In the genomic region with DNA sequence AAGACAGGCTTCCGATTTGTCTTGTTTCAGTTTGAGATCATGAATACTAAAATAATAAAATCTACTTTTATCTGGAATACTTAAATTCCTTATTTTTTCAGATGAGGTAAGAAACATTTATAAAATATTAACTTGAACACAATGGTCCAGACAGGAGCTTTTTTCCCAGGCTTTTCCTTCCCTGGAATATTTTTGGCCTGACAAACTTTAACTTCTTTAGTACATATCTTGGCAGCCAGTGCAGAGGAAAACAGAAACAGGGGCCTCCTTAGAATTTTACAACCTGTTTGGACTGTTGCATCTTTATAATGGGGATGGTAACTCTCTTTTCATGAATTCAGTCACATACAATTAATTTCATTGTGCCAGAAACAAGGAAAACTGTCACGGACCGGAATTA, we compare ENCODE assay signal across 24 cellular contexts. TPM values are rescaled to one million over a fixed set of nuclear protein-coding genes. Genes with fewer than 3 reads are reported as not detected.
DNase-seq lines count a peak whose midpoint lies in the region; ATAC-seq, FAIRE-seq and TF ChIP-seq lines count a peak whose summit lies in the region.
"Had no signal": no experiment of that assay in that cellular context is flagged by ENCODE, and none has a peak within 500 bp of the region (broad histone marks: within the 10 kb centered on the region; RNA-seq: fewer than 3 reads in every experiment).

No MANE protein-coding gene starts in this region.

- WGBS in psoas muscle, 3 donors: 70 to 86% (median 76%) methylated on average over 3 of the region's 3 CpGs

- H3K9me3 ChIP-seq in psoas muscle: no peaks in the 10 kb centered on the region
- H3K9me3 ChIP-seq: neutrophil, SK-N-SH had no signal

- no peak overlapping the region for H3K4me3 ChIP-seq in epithelial cell of proximal tubule (ENCODE audit: low read depth, low read length)
- H3K4me3 ChIP-seq in psoas muscle: no peak overlapping the region
- H3K4me3 ChIP-seq: GM12878 had no signal

- H3K4me3 Mint-ChIP-seq in HFFc6: 0 out of 2 replicates have a peak overlapping the region, but pooled peaks have one; percentile 15
- H3K4me3 Mint-ChIP-seq in activated CD4-positive, alpha-beta memory T cell treated with anti-CD3 and anti-CD28 coated beads, Interleukin-2, amount 10 ng/mL, durations not matched to agents 7 days and 5 days: no peak overlapping the region
- H3K4me3 Mint-ChIP-seq: central memory CD8-positive, alpha-beta T cell; memory B cell; T-helper 17 cell had no signal

- CTCF ChIA-PET in activated CD4-positive, alpha-beta memory T cell treated with anti-CD3 and anti-CD28 coated beads, Interleukin-2, amount 10 ng/mL, durations not matched to agents 7 days and 5 days (lab: Charles Lee): no interaction called here

- no peaks in the 10 kb centered on the region for H3K27me3 ChIP-seq in psoas muscle (ENCODE audit: insufficient read depth in 3 of 3, low read length in 2 of 3)

- H3K27ac Mint-ChIP-seq in HFFc6: peak overlapping the region; percentile 96
- no peak overlapping the region for H3K27ac Mint-ChIP-seq in activated CD4-positive, alpha-beta memory T cell treated with anti-CD3 and anti-CD28 coated beads, Interleukin-2, amount 10 ng/mL, durations not matched to agents 7 days and 5 days
- H3K27ac Mint-ChIP-seq: memory B cell, T-helper 17 cell had no signal

- H3K4me1 Mint-ChIP-seq in HFFc6 (ENCODE audit: low read depth): peaks cover 75% of the 10 kb centered on the region
- no peaks in the 10 kb centered on the region for H3K4me1 Mint-ChIP-seq in activated CD4-positive, alpha-beta memory T cell treated with anti-CD3 and anti-CD28 coated beads, Interleukin-2, amount 10 ng/mL, durations not matched to agents 7 days and 5 days
- H3K4me1 Mint-ChIP-seq: central memory CD8-positive, alpha-beta T cell; memory B cell; T-helper 17 cell had no signal

- no peak for ATAC-seq in psoas muscle
- ATAC-seq: GM12878, left cardiac atrium, T-helper 17 cell had no signal

- no peaks in the 10 kb centered on the region for H3K9me3 Mint-ChIP-seq in HFFc6
- H3K9me3 Mint-ChIP-seq in activated CD4-positive, alpha-beta memory T cell treated with anti-CD3 and anti-CD28 coated beads, Interleukin-2, amount 10 ng/mL, durations not matched to agents 7 days and 5 days: no peaks in the 10 kb centered on the region
- H3K9me3 Mint-ChIP-seq: central memory CD8-positive, alpha-beta T cell; memory B cell had no signal

- intact Hi-C loops in psoas muscle (cut with DNase I) (no loop called here), posterior vena cava (cut with DNase I) (no loop called here)

- peaks cover 51% of the 10 kb centered on the region for H3K36me3 Mint-ChIP-seq in HFFc6 (ENCODE audit: low read depth)
- H3K36me3 Mint-ChIP-seq in activated CD4-positive, alpha-beta memory T cell treated with anti-CD3 and anti-CD28 coated beads, Interleukin-2, amount 10 ng/mL, durations not matched to agents 7 days and 5 days (ENCODE audit: low read depth): no peaks in the 10 kb centered on the region
- H3K36me3 Mint-ChIP-seq: memory B cell had no signal

- H3K4me1 ChIP-seq in psoas muscle: peaks cover 56% of the 10 kb centered on the region

- FAIRE-seq in urothelium cell line (lab: Jason Lieb, UNC): no peak
- FAIRE-seq: D721Med, endothelial cell of umbilical vein, GM12878 had no signal

- POLR2A ChIA-PET in activated CD4-positive, alpha-beta memory T cell treated with anti-CD3 and anti-CD28 coated beads, Interleukin-2, amount 10 ng/mL, durations not matched to agents 7 days and 5 days (lab: Charles Lee): no interaction called here

- DNase-seq in ACHN (peak; percentile 12), HFFc6 (no peak), epithelial cell of proximal tubule (ENCODE audit: low read depth) (peak; percentile 47), psoas muscle (no peak), posterior vena cava (ENCODE audit: low spot score) (no peak), urothelium cell line (ENCODE audit: low spot score) (no peak)
- no peak for DNase-seq in activated CD4-positive, alpha-beta memory T cell treated with anti-CD3 and anti-CD28 coated beads, Interleukin-2, amount 10 ng/mL, durations not matched to agents 7 days and 5 days
- DNase-seq in activated CD4-positive, alpha-beta T cell treated with anti-CD3 and anti-CD28 coated beads, Interleukin-2, amount 50 U/mL, for 48 hours: no peak
- DNase-seq: activated gamma-delta T cell; left cardiac atrium; NCI-H1417 treated with DMSO at 0.1 percent for 48 hours; NCI-H774; SK-N-SH; stimulated activated CD4-positive, alpha-beta T cell treated with anti-CD3 and anti-CD28 coated beads, Interleukin-2, amount 100 ng/mL, for 48 hours; T-helper 17 cell; trophoblast cell had no signal

- H3K27ac ChIP-seq in psoas muscle: peak overlapping the region; percentile 39
- H3K27ac ChIP-seq: C4-2B, KMS-11, neutrophil had no signal

- H3K27me3 Mint-ChIP-seq in HFFc6 (ENCODE audit: insufficient read depth): peaks cover 2% of the 10 kb centered on the region; the same call in 1 of the 2 replicates
- H3K27me3 Mint-ChIP-seq in activated CD4-positive, alpha-beta memory T cell treated with anti-CD3 and anti-CD28 coated beads, Interleukin-2, amount 10 ng/mL, durations not matched to agents 7 days and 5 days: no peaks in the 10 kb centered on the region

- H3K36me3 ChIP-seq in psoas muscle (ENCODE audit: insufficient read depth in 1 of 2, low read depth in 1 of 2): no peaks in the 10 kb centered on the region
- H3K36me3 ChIP-seq: neutrophil had no signal

- TF ChIP-seq CTCF in HFFc6 (IDR thresholded peaks at IDR 0.05) (no peak), epithelial cell of proximal tubule (conservative IDR thresholded peaks at IDR 0.05; ENCODE audit: low read depth, low read length) (no peak), psoas muscle (IDR thresholded peaks at IDR 0.05) (no peak)

- in situ Hi-C loops in ACHN (cut with HindIII; ENCODE audit: low pct_ligation_motif_present, low pct_unique_long_range_greater_than_20kb, low sequenced_read_pairs): no loop called here

RNA-seq across cellular contexts. Expression of a gene that starts 41.4 kb away (rescaled TPM):
- total RNA-seq in HFFc6 (2021; fragmentation: NEBNext Ultra II Directional; extraction: Animal tissue kit (Norgen Biotek cat#: 25700)): 100 to 1,000 TPM; 136 to 164 (median 147) TPM
- total RNA-seq in epithelial cell of proximal tubule (62.7 and 89.4 TPM in 2 replicates), psoas muscle (10 to 100 TPM; 29.1 to 54.8 (median 42.9) TPM), posterior vena cava (100 to 1,000 TPM; 123 TPM)
- 10 to 100 TPM; 10.9 to 31.2 (median 11.4) TPM for polyA plus RNA-seq in psoas muscle
- 1 to 10 TPM; 2.0 to 2.6 TPM for total RNA-seq in activated CD4-positive, alpha-beta memory T cell treated with anti-CD3 and anti-CD28 coated beads, Interleukin-2, amount 10 ng/mL, durations not matched to agents 7 days and 5 days

Comparison
In these comparisons a context has a peak if more than half of its experiments do, and no peak if none do; other contexts are left out.
1. DNase-seq: peak in ACHN (single experiment) and epithelial cell of proximal tubule (single experiment); none in HFFc6 (single experiment), psoas muscle (0 of 2), posterior vena cava (single experiment), urothelium cell line (single experiment), activated CD4-positive, alpha-beta memory T cell treated with anti-CD3 and anti-CD28 coated beads, Interleukin-2, amount 10 ng/mL, durations not matched to agents 7 days and 5 days (single experiment) and activated CD4-positive, alpha-beta T cell treated with anti-CD3 and anti-CD28 coated beads, Interleukin-2, amount 50 U/mL, for 48 hours (0 of 2).
2. RNA of a gene that starts 41.4 kb away (total RNA-seq): 136 to 164 TPM in HFFc6, 123 TPM in posterior vena cava, 62.7 to 89.4 TPM in epithelial cell of proximal tubule and 29.1 to 54.8 TPM in psoas muscle; 2.0 to 2.6 TPM in activated CD4-positive, alpha-beta memory T cell treated with anti-CD3 and anti-CD28 coated beads, Interleukin-2, amount 10 ng/mL, durations not matched to agents 7 days and 5 days; every median in the first group is over 4 times any median in the second.